Comparison of ENCODE assay signal across 8 cellular contexts in the genomic region with DNA sequence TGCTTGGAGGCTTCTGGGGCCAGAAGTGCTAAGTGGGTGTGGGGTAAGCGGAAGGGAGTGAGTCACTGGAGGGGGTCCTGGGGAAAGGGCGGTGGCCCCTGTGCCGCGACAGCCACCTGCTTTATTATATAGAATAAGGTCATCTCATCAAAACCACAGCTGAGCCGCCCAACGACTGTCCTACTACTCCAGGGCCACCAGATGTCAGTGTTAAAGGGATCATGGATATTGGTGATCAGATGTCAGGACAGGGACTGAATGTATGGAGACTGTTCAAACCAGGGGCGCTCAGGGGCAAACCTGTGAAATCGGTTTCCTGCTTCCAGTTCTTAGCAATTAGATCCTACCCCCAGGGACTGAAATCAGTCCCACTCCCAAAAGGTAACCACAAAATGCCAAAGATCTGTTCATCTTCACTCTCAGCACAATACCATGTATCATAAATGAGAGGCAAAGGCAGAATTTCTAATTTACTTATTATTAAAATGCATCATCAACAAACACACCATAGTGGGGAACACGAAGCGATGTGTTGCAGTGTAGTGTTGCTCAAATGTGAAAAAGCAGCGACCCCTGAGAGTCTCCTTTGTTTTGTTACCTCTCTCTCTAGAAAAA. TPM values are rescaled to one million over a fixed set of nuclear protein-coding genes. Genes with fewer than 3 reads are reported as not detected.
DNase-seq lines count a peak whose midpoint lies in the region; ATAC-seq and TF ChIP-seq lines count a peak whose summit lies in the region.

No MANE protein-coding gene starts in this region.

- ATAC-seq in GM19463 (IDR thresholded peaks at IDR 0.05; ENCODE audit: unreplicated experiment), result no peak
- no peak for ATAC-seq in GM21381 (IDR thresholded peaks at IDR 0.05; ENCODE audit: unreplicated experiment)

- WGBS in testis, 2 donors, result 51% methylated on average over 11 of the region's 11 CpGs

- H3K4me1 Mint-ChIP-seq in activated CD4-positive, alpha-beta memory T cell treated with anti-CD3 and anti-CD28 coated beads for 36 hours (ENCODE audit: low read depth), result no peaks in the 10 kb centered on the region

- H3K27me3 ChIP-seq in AG04450 (ENCODE audit: control insufficient read depth, insufficient read depth, low read length), result no peaks in the 10 kb centered on the region
- no peaks in the 10 kb centered on the region for H3K27me3 ChIP-seq in testis

- TF ChIP-seq CTCF in AG04450 (IDR thresholded peaks at IDR 0.05; ENCODE audit: low read depth, low read length), result peak; percentile 33
- peak; percentile 61 for TF ChIP-seq CTCF in GM12873 (IDR thresholded peaks at IDR 0.05; ENCODE audit: insufficient read depth, low read depth, low read length, missing control alignments)
- TF ChIP-seq CTCF in testis (IDR thresholded peaks at IDR 0.05), result peak; percentile 13 to 43 (median 27)

- CTCF ChIA-PET in AG04450 (lab: Charles Lee), result no interaction called here
- CTCF ChIA-PET in activated CD4-positive, alpha-beta memory T cell treated with anti-CD3 and anti-CD28 coated beads for 36 hours (lab: Charles Lee), result interaction anchor here (0.6 kb wide), 1 partner anchor 191 kb away, joined by 3 read pairs; no protein-coding TSS in a partner anchor

- no peak overlapping the region for H3K4me3 Mint-ChIP-seq in activated CD4-positive, alpha-beta memory T cell treated with anti-CD3 and anti-CD28 coated beads for 36 hours

- no peaks in the 10 kb centered on the region for H3K9me3 Mint-ChIP-seq in activated CD4-positive, alpha-beta memory T cell treated with anti-CD3 and anti-CD28 coated beads for 36 hours

- H3K36me3 Mint-ChIP-seq in activated CD4-positive, alpha-beta memory T cell treated with anti-CD3 and anti-CD28 coated beads for 36 hours, result peaks cover under 1% of the 10 kb centered on the region

- intact Hi-C loops in activated CD4-positive, alpha-beta memory T cell treated with anti-CD3 and anti-CD28 coated beads for 36 hours (cut with micrococcal nuclease), result loop anchor here (5.0 kb wide), 1 partner anchor 195 kb away; no protein-coding TSS in a partner anchor
- intact Hi-C loops in testis (cut with DNase I; ENCODE audit: low total_unique reads), result loop anchor here (10.0 kb wide), 1 partner anchor 192 kb away; no protein-coding TSS in a partner anchor

- H3K27ac Mint-ChIP-seq in activated CD4-positive, alpha-beta memory T cell treated with anti-CD3 and anti-CD28 coated beads for 36 hours, result no peak overlapping the region

- no peaks in the 10 kb centered on the region for H3K27me3 Mint-ChIP-seq in activated CD4-positive, alpha-beta memory T cell treated with anti-CD3 and anti-CD28 coated beads for 36 hours

- no peaks in the 10 kb centered on the region for H3K36me3 ChIP-seq in testis (ENCODE audit: low read depth, missing control alignments)

- H3K4me3 ChIP-seq in AG04450 (ENCODE audit: low read depth, low read length), result no peak overlapping the region
- H3K4me3 ChIP-seq in testis, result no peak overlapping the region

- no peak overlapping the region for H3K27ac ChIP-seq in AG04450 (ENCODE audit: low read depth, low read length)
- no peak overlapping the region for H3K27ac ChIP-seq in testis

- DNase-seq in AG04450 (ENCODE audit: low read depth, low spot score) (no peak), NCI-H1417 (lab: John Stamatoyannopoulos, UW) (peak; percentile 36 to 77 (median 62)), hepatic stellate cell (ENCODE audit: low spot score) (peak; percentile 70), testis (peak; percentile 60)
- peak; percentile 39 for DNase-seq in activated CD4-positive, alpha-beta memory T cell treated with anti-CD3 and anti-CD28 coated beads for 36 hours

- no peak for TF ChIP-seq POLR2A in testis (IDR thresholded peaks at IDR 0.05)

- no peaks in the 10 kb centered on the region for H3K4me1 ChIP-seq in testis

- POLR2A ChIA-PET in AG04450 (lab: Yijun Ruan, JAX), result no interaction called here
- POLR2A ChIA-PET in activated CD4-positive, alpha-beta memory T cell treated with anti-CD3 and anti-CD28 coated beads for 36 hours (lab: Charles Lee), result interaction anchor here (0.6 kb wide), 1 partner anchor 244 kb away, joined by 4 read pairs; no protein-coding TSS in a partner anchor

- no peaks in the 10 kb centered on the region for H3K9me3 ChIP-seq in AG04450 (ENCODE audit: control insufficient read depth, insufficient read depth, low read length)
- no peaks in the 10 kb centered on the region for H3K9me3 ChIP-seq in testis

RNA-seq across cellular contexts. Expression of a gene that starts 24.5 kb away (rescaled TPM):
- polyA plus RNA-seq in AG04450 (2011; rRNA removed), result not detected in 2 replicates
- polyA minus RNA-seq in AG04450 (2011; rRNA and poly(A)+ RNA removed), result not detected in 2 replicates
- under 1 TPM; 0.33 to 0.34 TPM for total RNA-seq in activated CD4-positive, alpha-beta memory T cell treated with anti-CD3 and anti-CD28 coated beads for 36 hours
- total RNA-seq in testis, result under 1 TPM; 0.25 to 0.47 TPM
- polyA plus RNA-seq in testis (ENCODE audit: insufficient read depth, low read depth, low replicate concordance), result 0.62 TPM

RNA-seq across cellular contexts. Expression of a gene that starts 38.5 kb away (rescaled TPM):
- polyA plus RNA-seq in AG04450 (2011; rRNA removed) (113 and 131 TPM in 2 replicates), testis (ENCODE audit: insufficient read depth, low read depth, low replicate concordance) (26.7 TPM)
- 29.4 and 36.1 TPM in 2 replicates for polyA minus RNA-seq in AG04450 (2011; rRNA and poly(A)+ RNA removed)
- total RNA-seq in activated CD4-positive, alpha-beta memory T cell treated with anti-CD3 and anti-CD28 coated beads for 36 hours, result 10 to 100 TPM; 36.1 to 36.2 TPM
- total RNA-seq in testis, result 10 to 100 TPM; 35.9 to 84.7 TPM
